Comparison of ENCODE assay signal across 10 cellular contexts in the genomic region with DNA sequence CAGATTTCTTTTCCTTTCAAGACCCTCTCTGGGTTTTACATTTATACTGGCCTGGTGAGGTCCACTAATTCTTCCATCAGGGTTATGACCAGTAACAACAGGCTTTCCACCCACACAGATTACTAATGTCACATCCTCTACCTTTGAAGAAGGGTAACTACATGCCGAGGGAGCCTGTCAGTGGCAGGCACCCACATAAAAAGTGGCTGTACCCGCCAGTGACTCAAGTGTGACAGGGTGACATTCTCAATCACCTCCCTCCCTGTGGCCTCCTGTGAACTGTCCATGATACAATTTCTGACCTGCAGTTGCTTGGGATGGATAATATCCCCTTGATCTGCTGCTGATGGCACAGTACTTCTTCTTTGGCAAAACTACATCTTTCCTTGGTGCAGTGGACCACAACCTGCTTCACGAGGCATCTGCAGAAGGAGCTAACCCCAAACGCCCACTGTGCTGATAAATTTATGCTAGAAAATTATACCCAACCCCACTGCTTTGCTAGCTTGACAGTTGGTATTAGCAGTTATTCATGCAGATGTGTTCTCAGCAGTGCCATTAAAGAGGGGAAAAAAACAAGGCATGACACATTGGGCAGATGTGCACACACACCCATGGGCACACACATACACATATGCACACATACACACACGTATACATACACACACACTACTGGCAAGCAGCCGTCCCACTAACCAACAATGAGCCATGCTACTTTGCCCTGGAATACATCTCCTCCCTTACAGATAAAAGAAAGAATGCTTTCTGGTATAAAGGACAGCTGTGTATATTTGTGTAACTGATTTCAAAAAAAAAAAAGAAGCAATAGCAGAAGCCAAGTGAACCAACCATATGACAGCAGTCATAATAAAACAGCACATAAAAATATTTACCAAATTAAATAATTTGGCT. TPM values are rescaled to one million over a fixed set of nuclear protein-coding genes. Genes with fewer than 3 reads are reported as not detected.
A peak's percentile ranks its signal among the peaks of the same experiment; 100 is the strongest.
DNase-seq lines count a peak whose midpoint lies in the region; ATAC-seq, FAIRE-seq and TF ChIP-seq lines count a peak whose summit lies in the region.
"Had no signal": no experiment of that assay in that cellular context is flagged by ENCODE, and none has a peak within 500 bp of the region (broad histone marks: within the 10 kb centered on the region; RNA-seq: fewer than 3 reads in every experiment).

No MANE protein-coding gene starts in this region.

- no peaks in the 10 kb centered on the region for H3K27me3 Mint-ChIP-seq in naive B cell

- no peak overlapping the region for H3K4me3 Mint-ChIP-seq in naive B cell

- peaks cover 0 to 5% (median 0%) of the 10 kb centered on the region in 7 donors for H3K9me3 Mint-ChIP-seq in naive B cell

- peaks cover 44 to 66% (median 47%) of the 10 kb centered on the region in 3 donors for H3K4me1 Mint-ChIP-seq in naive B cell

- peaks cover 11 to 12% of the 10 kb centered on the region in 2 donors for H3K36me3 Mint-ChIP-seq in naive B cell

- peak; percentile 73 for FAIRE-seq in GM12892 (lab: Jason Lieb, UNC)

- peak overlapping the region in 4 of 6 donors; percentile 12 to 82 (median 42) for H3K27ac Mint-ChIP-seq in naive B cell

- no peak for DNase-seq in GM12892 (ENCODE audit: insufficient read length)
- DNase-seq in activated T-cell treated with anti-CD3 and anti-CD28 coated beads, Interleukin-2, amount 50 U/mL, for 48 hours = peak; percentile 62 to 70
- no peak for DNase-seq in naive B cell
- no peak for DNase-seq in effector CD8-positive, alpha-beta T cell (lab: John Stamatoyannopoulos, UW)
- no peak for DNase-seq in AG08395 (ENCODE audit: low spot score)
- no peak for DNase-seq in cerebellum (ENCODE audit: low spot score)
- DNase-seq in occipital lobe (lab: John Stamatoyannopoulos, UW) = no peak
- DNase-seq: MG63, right lobe of liver had no signal

- ATAC-seq in HG02642 (IDR thresholded peaks at IDR 0.05; ENCODE audit: poor library complexity, unreplicated experiment) (peak; percentile 38), naive B cell (ENCODE audit: low read depth in 2 of 2) (no peak)

- TF ChIP-seq POLR2A in GM12892 (IDR thresholded peaks at IDR 0.05; ENCODE audit: low read depth, low read length) = no peak

RNA-seq across cellular contexts. Expression of a gene that starts 20.8 kb away (rescaled TPM):
- polyA plus RNA-seq in GM12892 (2012; ENCODE audit: missing spikeins) = 11.2 TPM
- polyA plus RNA-seq in naive B cell (ENCODE audit: low read depth in 6 of 6) = 10 to 100 TPM in 1 of 6 donors, 1 to 10 TPM in 5; 2.9 to 10.7 (median 5.4) TPM
- total RNA-seq in cerebellum (33.8 TPM), occipital lobe (38.2 TPM)

Comparison
In these comparisons a context has a peak if more than half of its experiments do, and no peak if none do; other contexts are left out.
1. DNase-seq: peak in activated T-cell treated with anti-CD3 and anti-CD28 coated beads, Interleukin-2, amount 50 U/mL, for 48 hours (2 of 2); none in GM12892 (single experiment), naive B cell (single experiment), effector CD8-positive, alpha-beta T cell (single experiment), AG08395 (single experiment), cerebellum (single experiment) and occipital lobe (single experiment).